In genomic region chr18:5110288-5110687, GRCh38 we compare ENCODE assay signal across 7 cellular contexts.
"Had no signal": no experiment of that assay in that cellular context is flagged by ENCODE, and none has a peak within 500 bp of the region (broad histone marks: within the 10 kb centered on the region; RNA-seq: fewer than 3 reads in every experiment).

No MANE protein-coding gene starts in this region.

- H3K4me3 Mint-ChIP-seq: IgD-negative memory B cell had no signal

- DNase-seq: IMR-90, KBM-7 had no signal

- ATAC-seq: HepG2, K562 had no signal

- H3K4me1 Mint-ChIP-seq: IgD-negative memory B cell had no signal

- H3K27ac ChIP-seq: HL-60 had no signal

- H3K36me3 Mint-ChIP-seq: IgD-negative memory B cell had no signal

- H3K4me3 ChIP-seq: K562 had no signal

- H3K27ac Mint-ChIP-seq: IgD-negative memory B cell had no signal

- FAIRE-seq: HepG2, HTR-8/SVneo, K562 had no signal
